In genomic region chr14:33534636-33535035, GRCh38 we compare ENCODE assay signal across 18 cellular contexts.
A peak's percentile ranks its signal among the peaks of the same experiment; 100 is the strongest.
DNase-seq lines count a peak whose midpoint lies in the region; FAIRE-seq and TF ChIP-seq lines count a peak whose summit lies in the region.
"Had no signal": no experiment of that assay in that cellular context is flagged by ENCODE, and none has a peak within 500 bp of the region (broad histone marks: within the 10 kb centered on the region; RNA-seq: fewer than 3 reads in every experiment).

No MANE protein-coding gene starts in this region.

- TF ChIP-seq POLR2A in spleen (IDR thresholded peaks at IDR 0.05), result no peak

- H2AFZ ChIP-seq in neural progenitor cell (replicated peaks), result peak overlapping the region; percentile 13

- no peak overlapping the region for H3K4me3 ChIP-seq in neural progenitor cell
- no peak overlapping the region for H3K4me3 ChIP-seq in spleen

- TF ChIP-seq CTCF in neural progenitor cell (IDR thresholded peaks at IDR 0.05) (no peak), spleen (IDR thresholded peaks at IDR 0.05 in 8 of 11, conservative IDR thresholded peaks at IDR 0.05 in 3 of 11) (no peak)

- no peak overlapping the region for H3K4me3 Mint-ChIP-seq in neural progenitor cell
- H3K4me3 Mint-ChIP-seq: CD14-positive monocyte had no signal

- H3K27me3 ChIP-seq in neural progenitor cell (no peaks in the 10 kb centered on the region), spleen (replicated peaks in 1 of 7) (no peaks in the 10 kb centered on the region)

- no peaks in the 10 kb centered on the region for H3K27me3 Mint-ChIP-seq in neural progenitor cell (ENCODE audit: insufficient read depth, low read depth)

- H3K27ac ChIP-seq in neural progenitor cell (no peak overlapping the region), spleen (no peak overlapping the region)

- H3K27ac Mint-ChIP-seq in neural progenitor cell, result no peak overlapping the region
- H3K27ac Mint-ChIP-seq: CD14-positive monocyte had no signal

- H3K36me3 ChIP-seq in neural progenitor cell (no peaks in the 10 kb centered on the region), spleen (no peaks in the 10 kb centered on the region)

- intact Hi-C loops in spleen (cut with DNase I; ENCODE audit: low total_unique reads), result no loop called here

- H3K9me3 ChIP-seq in neural progenitor cell (ENCODE audit: low read depth) (no peaks in the 10 kb centered on the region), spleen (no peaks in the 10 kb centered on the region)

- FAIRE-seq in RCC 7860 (lab: Jason Lieb, UNC), result no peak
- FAIRE-seq: GM19239 had no signal

- H3F3A ChIP-seq in neural progenitor cell (ENCODE audit: low read depth), result no peaks in the 10 kb centered on the region

- H3K9me3 Mint-ChIP-seq in neural progenitor cell, result no peaks in the 10 kb centered on the region
- H3K9me3 Mint-ChIP-seq: CD14-positive monocyte had no signal

- H4K20me1 ChIP-seq in neural progenitor cell (ENCODE audit: low read depth), result no peaks in the 10 kb centered on the region

- H3K36me3 Mint-ChIP-seq in neural progenitor cell, result no peaks in the 10 kb centered on the region
- H3K36me3 Mint-ChIP-seq: CD14-positive monocyte had no signal

- WGBS in spleen, 5 donors, result 75 to 86% (median 79%) methylated on average over 6 of the region's 6 CpGs

- no peak overlapping the region for H3K4me2 ChIP-seq in neural progenitor cell

- no peak overlapping the region for H3K9ac ChIP-seq in neural progenitor cell

- H3K4me1 ChIP-seq in neural progenitor cell (no peaks in the 10 kb centered on the region), spleen (no peaks in the 10 kb centered on the region)

- H3K4me1 Mint-ChIP-seq in neural progenitor cell, result peaks cover 23% of the 10 kb centered on the region
- H3K4me1 Mint-ChIP-seq: CD14-positive monocyte had no signal

- no peaks in the 10 kb centered on the region for H3K79me2 ChIP-seq in neural progenitor cell (ENCODE audit: low read depth)

- DNase-seq in Daoy (ENCODE audit: low read depth), result peak; percentile 80
- DNase-seq in RCC 7860 (ENCODE audit: low spot score), result peak; percentile 39
- DNase-seq in glomerular visceral epithelial cell (ENCODE audit: extremely low spot score), result peak; percentile 61
- no peak for DNase-seq in neural progenitor cell (ENCODE audit: low spot score)
- DNase-seq in midbrain (lab: John Stamatoyannopoulos, UW), result no peak
- DNase-seq in NCI-H226, result no peak
- DNase-seq in spleen, result no peak
- DNase-seq: AML-193; DMS 273 treated with DMSO at 0.1 percent for 48 hours; H7; MV-4-11; NCI-H1417; NCI-H1930; NCI-H446 treated with DMSO at 0.1 percent for 48 hours; NK-92 treated with Interleukin-12 subunit alpha and Interleukin-12 subunit beta, amount 100 ng/mL, for 24 hours; SHP77 treated with DMSO at 0.1 percent for 48 hours had no signal

Comparison
In these comparisons a context has a peak if more than half of its experiments do, and no peak if none do; other contexts are left out.
1. DNase-seq: peak in Daoy (single experiment), RCC 7860 (single experiment) and glomerular visceral epithelial cell (single experiment); none in neural progenitor cell (single experiment), midbrain (single experiment), NCI-H226 (single experiment) and spleen (single experiment).